11 cellular contexts compared by ENCODE assay signal in the genomic region with DNA sequence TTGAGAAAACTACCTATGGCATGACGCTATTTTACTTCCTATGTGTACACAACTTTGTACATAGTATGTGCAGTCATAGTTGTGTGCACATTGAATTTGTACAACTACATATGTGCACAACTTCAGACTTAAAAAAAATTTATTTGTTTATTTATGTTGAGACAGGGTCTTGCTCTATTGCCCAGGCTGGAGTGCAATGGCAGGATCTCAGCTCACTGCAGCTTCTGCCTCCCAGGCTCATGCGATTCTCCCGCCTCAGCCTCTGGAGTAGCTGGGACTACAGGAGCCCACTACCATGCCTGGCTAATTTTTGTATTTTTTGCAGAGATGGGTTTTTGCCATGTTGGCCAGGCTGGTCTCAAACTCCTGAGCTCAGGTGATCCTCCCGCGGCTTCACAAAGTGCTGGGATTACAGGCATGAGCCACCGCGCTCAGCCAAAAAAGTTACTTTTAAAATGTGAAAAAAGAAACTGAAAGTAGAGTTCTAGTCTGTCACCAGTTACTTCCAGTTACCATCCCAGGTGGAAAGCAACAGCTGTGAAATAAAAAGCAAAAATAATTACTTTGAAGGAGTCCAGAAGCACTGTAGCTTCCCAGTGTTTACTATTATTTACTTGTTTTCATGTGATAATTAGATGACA. TPM values are rescaled to one million over a fixed set of nuclear protein-coding genes. Genes with fewer than 3 reads are reported as not detected.
DNase-seq lines count a peak whose midpoint lies in the region; ATAC-seq and TF ChIP-seq lines count a peak whose summit lies in the region.
"Had no signal": no experiment of that assay in that cellular context is flagged by ENCODE, and none has a peak within 500 bp of the region (broad histone marks: within the 10 kb centered on the region; RNA-seq: fewer than 3 reads in every experiment).

No MANE protein-coding gene starts in this region.

- peaks cover 26% of the 10 kb centered on the region for H3K36me3 Mint-ChIP-seq in CD8-positive, alpha-beta T cell
- peaks cover 0 to 12% (median 11%) of the 10 kb centered on the region in 5 donors for H3K36me3 Mint-ChIP-seq in naive thymus-derived CD4-positive, alpha-beta T cell

- peak overlapping the region; percentile 50 for H3K27ac Mint-ChIP-seq in CD8-positive, alpha-beta T cell
- peak overlapping the region; percentile 79 to 100 (median 90) for H3K27ac Mint-ChIP-seq in naive thymus-derived CD4-positive, alpha-beta T cell

- H3K36me3 ChIP-seq in CD8-positive, alpha-beta T cell (ENCODE audit: insufficient read depth, low read length) = no peaks in the 10 kb centered on the region
- H3K36me3 ChIP-seq in Karpas-422 (ENCODE audit: insufficient read depth, low read length) = peaks cover 17% of the 10 kb centered on the region
- H3K36me3 ChIP-seq in adipocyte (ENCODE audit: control insufficient read depth, insufficient read depth, low read length, severe bottlenecking) = peaks cover 7% of the 10 kb centered on the region
- H3K36me3 ChIP-seq in naive thymus-derived CD4-positive, alpha-beta T cell (ENCODE audit: control insufficient read depth in 2 of 3, insufficient read depth in 3 of 3, low read length in 3 of 3) = peaks cover 0 to 4% (median 0%) of the 10 kb centered on the region in 3 experiments
- H3K36me3 ChIP-seq in body of pancreas (replicated peaks in 1 of 2; ENCODE audit: insufficient read depth in 1 of 2, low read depth in 2 of 2) = no peaks in the 10 kb centered on the region
- peaks cover 4% of the 10 kb centered on the region for H3K36me3 ChIP-seq in suprapubic skin

- H3K4me1 Mint-ChIP-seq in CD8-positive, alpha-beta T cell (ENCODE audit: low read depth) = peaks cover 72% of the 10 kb centered on the region
- peaks cover 33 to 81% (median 75%) of the 10 kb centered on the region in 7 donors for H3K4me1 Mint-ChIP-seq in naive thymus-derived CD4-positive, alpha-beta T cell

- no peaks in the 10 kb centered on the region for H3K9me3 Mint-ChIP-seq in CD8-positive, alpha-beta T cell
- H3K9me3 Mint-ChIP-seq in naive thymus-derived CD4-positive, alpha-beta T cell = no peaks in the 10 kb centered on the region

- H3K27me3 Mint-ChIP-seq in CD8-positive, alpha-beta T cell (ENCODE audit: low read depth) = no peaks in the 10 kb centered on the region
- no peaks in the 10 kb centered on the region for H3K27me3 Mint-ChIP-seq in naive thymus-derived CD4-positive, alpha-beta T cell

- no peaks in the 10 kb centered on the region for H3K27me3 ChIP-seq in CD8-positive, alpha-beta T cell (ENCODE audit: insufficient read depth, low read length)
- H3K27me3 ChIP-seq in Karpas-422 (ENCODE audit: low read length) (no peaks in the 10 kb centered on the region), adipocyte (replicated peaks; ENCODE audit: control insufficient read depth, insufficient read depth, low read length) (no peaks in the 10 kb centered on the region), body of pancreas (no peaks in the 10 kb centered on the region), suprapubic skin (no peaks in the 10 kb centered on the region)
- H3K27me3 ChIP-seq in naive thymus-derived CD4-positive, alpha-beta T cell (ENCODE audit: control insufficient read depth in 2 of 2, insufficient read depth in 2 of 2, low read length in 2 of 2) = no peaks in the 10 kb centered on the region
- H3K27me3 ChIP-seq: SJSA1 had no signal

- no peaks in the 10 kb centered on the region for H3K9me2 ChIP-seq in Karpas-422 (replicated peaks; ENCODE audit: insufficient read depth, low read length)

- ATAC-seq in CD8-positive, alpha-beta T cell = no peak
- no peak for ATAC-seq in naive thymus-derived CD4-positive, alpha-beta T cell
- no peak for ATAC-seq in body of pancreas
- no peak for ATAC-seq in GM21360 (IDR thresholded peaks at IDR 0.05; ENCODE audit: unreplicated experiment)

- POLR2A ChIA-PET in CD8-positive, alpha-beta T cell (lab: Charles Lee) = interaction anchor here (1.1 to 2.0 kb wide), 5 partner anchors 12 to 330 kb away, joined by 3 to 8 read pairs (median 6); a partner anchor contains a TSS
- POLR2A ChIA-PET in naive thymus-derived CD4-positive, alpha-beta T cell (lab: Charles Lee) = interaction anchor here (1.6 to 6.4 kb wide), 9 partner anchors 8 to 302 kb away, joined by 3 to 75 read pairs (median 11); partner anchors contain the start of genes ZKSCAN4, ZSCAN16, ZSCAN26 and ZSCAN31

- no peak for TF ChIP-seq CTCF in CD8-positive, alpha-beta T cell (IDR thresholded peaks at IDR 0.05)
- TF ChIP-seq CTCF in body of pancreas (IDR thresholded peaks at IDR 0.05) (no peak), suprapubic skin (IDR thresholded peaks at IDR 0.05) (no peak)

- no peaks in the 10 kb centered on the region for H3K9me3 ChIP-seq in CD8-positive, alpha-beta T cell (ENCODE audit: low read length)
- no peaks in the 10 kb centered on the region; the same call in 1 of the 2 replicates for H3K9me3 ChIP-seq in Karpas-422 (ENCODE audit: low read length)
- H3K9me3 ChIP-seq in adipocyte (ENCODE audit: control insufficient read depth, low read length) = no peaks in the 10 kb centered on the region
- no peaks in the 10 kb centered on the region for H3K9me3 ChIP-seq in naive thymus-derived CD4-positive, alpha-beta T cell (ENCODE audit: control insufficient read depth in 2 of 3, low read length in 3 of 3)
- H3K9me3 ChIP-seq in body of pancreas = no peaks in the 10 kb centered on the region
- no peaks in the 10 kb centered on the region for H3K9me3 ChIP-seq in suprapubic skin
- H3K9me3 ChIP-seq: SJSA1 had no signal

- CTCF ChIA-PET in CD8-positive, alpha-beta T cell (lab: Charles Lee) = interaction anchor here (0.8 to 1.9 kb wide), 4 partner anchors 13 to 245 kb away, joined by 3 to 5 read pairs (median 4); no protein-coding TSS in a partner anchor
- CTCF ChIA-PET in naive thymus-derived CD4-positive, alpha-beta T cell (lab: Charles Lee) = interaction anchor here (1.2 to 1.3 kb wide), 2 partner anchors 216 kb away, joined by 3 to 4 read pairs; no protein-coding TSS in a partner anchor

- peak overlapping the region; percentile 10 for H3K27ac ChIP-seq in CD8-positive, alpha-beta T cell (ENCODE audit: low read depth, low read length)
- H3K27ac ChIP-seq in Karpas-422 (ENCODE audit: low read length) (no peak overlapping the region), body of pancreas (no peak overlapping the region), suprapubic skin (no peak overlapping the region)
- H3K27ac ChIP-seq in naive thymus-derived CD4-positive, alpha-beta T cell (ENCODE audit: low read depth, low read length) = peak overlapping the region; percentile 59
- H3K27ac ChIP-seq: SJSA1 had no signal

- H3K4me3 ChIP-seq in CD8-positive, alpha-beta T cell (ENCODE audit: low read depth, low read length) = peak overlapping the region; percentile 29
- H3K4me3 ChIP-seq in Karpas-422 (ENCODE audit: low read length) (no peak overlapping the region), adipocyte (ENCODE audit: low read length) (peak overlapping the region; percentile 50), body of pancreas (no peak overlapping the region), suprapubic skin (no peak overlapping the region)
- H3K4me3 ChIP-seq in naive thymus-derived CD4-positive, alpha-beta T cell (ENCODE audit: low read length) = peak overlapping the region; percentile 19
- H3K4me3 ChIP-seq: SJSA1 had no signal

- peaks cover 42% of the 10 kb centered on the region for H3K4me1 ChIP-seq in CD8-positive, alpha-beta T cell (ENCODE audit: insufficient read depth, low read length)
- peaks cover 40% of the 10 kb centered on the region for H3K4me1 ChIP-seq in Karpas-422 (ENCODE audit: low read length)
- H3K4me1 ChIP-seq in adipocyte (ENCODE audit: control insufficient read depth, insufficient read depth, low read length) = peaks cover 32% of the 10 kb centered on the region
- peaks cover 19 to 30% of the 10 kb centered on the region in 2 donors for H3K4me1 ChIP-seq in naive thymus-derived CD4-positive, alpha-beta T cell (ENCODE audit: control insufficient read depth in 2 of 2, insufficient read depth in 2 of 2, low read length in 2 of 2)
- peaks cover 27% of the 10 kb centered on the region for H3K4me1 ChIP-seq in body of pancreas
- H3K4me1 ChIP-seq in suprapubic skin = peaks cover 38% of the 10 kb centered on the region

- no peak for TF ChIP-seq EP300 in suprapubic skin (IDR thresholded peaks at IDR 0.05)

- TF ChIP-seq POLR2A in body of pancreas (IDR thresholded peaks at IDR 0.05) (no peak), suprapubic skin (IDR thresholded peaks at IDR 0.05) (no peak)

- H3K79me2 ChIP-seq in Karpas-422 (ENCODE audit: low read length) = peaks cover 62% of the 10 kb centered on the region

- no peak overlapping the region for H3K4me2 ChIP-seq in Karpas-422 (ENCODE audit: low read depth, low read length, poor library complexity, severe bottlenecking)

- intact Hi-C loops in CD8-positive, alpha-beta T cell (cut with DNase I, micrococcal nuclease) = loop anchor here (5.0 kb wide), 5 partner anchors 127 to 963 kb away; partner anchors contain the start of genes ZSCAN26 (in 2 of the 2) and ZSCAN12 (in 1 of the 2)
- intact Hi-C loops in naive thymus-derived CD4-positive, alpha-beta T cell (cut with micrococcal nuclease) = loop anchor here (2.0 to 10.0 kb wide), 10 partner anchors 197 to 1985 kb away; partner anchors contain the start of genes ZSCAN23 (in 2 of the 2), ZNF311 (in 1 of the 2) and ZSCAN31 (in 1 of the 2)
- intact Hi-C loops in body of pancreas (cut with DNase I) = loop anchor here (10.0 kb wide), 1 partner anchor 215 kb away; no protein-coding TSS in a partner anchor

- peak overlapping the region; percentile 75 for H3K4me3 Mint-ChIP-seq in CD8-positive, alpha-beta T cell
- peak overlapping the region; percentile 69 to 99 (median 96) for H3K4me3 Mint-ChIP-seq in naive thymus-derived CD4-positive, alpha-beta T cell

- no peak for DNase-seq in CD8-positive, alpha-beta T cell
- no peak for DNase-seq in Karpas-422
- no peak for DNase-seq in adipocyte (ENCODE audit: low read depth)
- peak in 3 of 9 donors; percentile 11 to 27 (median 19) for DNase-seq in naive thymus-derived CD4-positive, alpha-beta T cell
- no peak for DNase-seq in body of pancreas
- no peak for DNase-seq in Ammon's horn (ENCODE audit: low spot score)
- no peak for DNase-seq in suprapubic skin (ENCODE audit: low spot score in 2 of 2)
- DNase-seq: anterior cingulate cortex, DMS 273 treated with DMSO at 0.1 percent for 48 hours had no signal

- no peak overlapping the region for H3K9ac ChIP-seq in Karpas-422 (ENCODE audit: low read length)
- no peak overlapping the region for H3K9ac ChIP-seq in adipocyte (ENCODE audit: low read length)

- 66 to 81% methylated on average over 7 of the region's 7 CpGs for WGBS in body of pancreas, 2 donors
- WGBS in suprapubic skin = 73% methylated on average over 7 of the region's 7 CpGs

- no peaks in the 10 kb centered on the region for H4K20me1 ChIP-seq in Karpas-422 (ENCODE audit: insufficient read depth, low read depth, low read length)

- 0 out of 2 replicates have a peak overlapping the region, but pooled peaks have one; percentile 26 for H2AFZ ChIP-seq in Karpas-422 (ENCODE audit: low read length)

RNA-seq across cellular contexts. Expression of gene ZKSCAN8, which starts 1.7 kb away (rescaled TPM):
- total RNA-seq in CD8-positive, alpha-beta T cell = 10 to 100 TPM; 22.9 to 24.3 TPM
- total RNA-seq in Karpas-422 (2014; rRNA removed; shearing (Covaris generic); ENCODE audit: low replicate concordance) = 30.0 and 48.9 TPM in 2 replicates
- 10 to 100 TPM; 23.8 to 46.7 (median 25.7) TPM for total RNA-seq in naive thymus-derived CD4-positive, alpha-beta T cell
- 1 to 10 TPM in 1 of 2 donors, under 1 TPM in 1; 0.52 to 3.3 TPM for polyA plus RNA-seq in naive thymus-derived CD4-positive, alpha-beta T cell
- total RNA-seq in body of pancreas = 10 to 100 TPM; 12.5 to 14.8 TPM
- 10 to 100 TPM in 3 of 4 donors, 1 to 10 TPM in 1; 7.6 to 23.0 (median 14.2) TPM for total RNA-seq in suprapubic skin

RNA-seq across cellular contexts. Expression of gene ZSCAN16, which starts 15.6 kb away (rescaled TPM):
- total RNA-seq in CD8-positive, alpha-beta T cell = 1 to 10 TPM; 5.2 to 6.0 TPM
- 4.8 and 5.9 TPM in 2 replicates for total RNA-seq in Karpas-422 (2014; rRNA removed; shearing (Covaris generic); ENCODE audit: low replicate concordance)
- 10 to 100 TPM in 2 of 5 experiments, 1 to 10 TPM in 3; 6.4 to 13.9 (median 7.6) TPM for total RNA-seq in naive thymus-derived CD4-positive, alpha-beta T cell
- polyA plus RNA-seq in naive thymus-derived CD4-positive, alpha-beta T cell = 10 to 100 TPM; 13.6 to 15.7 TPM
- total RNA-seq in body of pancreas (1 to 10 TPM; 1.3 to 5.9 TPM), suprapubic skin (1 to 10 TPM; 2.4 to 7.6 (median 4.2) TPM)

RNA-seq across cellular contexts. Expression of gene ZNF165, which starts 59.6 kb away (rescaled TPM):
- total RNA-seq in CD8-positive, alpha-beta T cell = 1 to 10 TPM; 4.9 to 5.6 TPM
- 0.26 and 1.6 TPM in 2 replicates for total RNA-seq in Karpas-422 (2014; rRNA removed; shearing (Covaris generic); ENCODE audit: low replicate concordance)
- total RNA-seq in naive thymus-derived CD4-positive, alpha-beta T cell = 1 to 10 TPM in 2 of 5 experiments, under 1 TPM in 3; 0.41 to 6.5 (median 0.92) TPM
- polyA plus RNA-seq in naive thymus-derived CD4-positive, alpha-beta T cell = 1 to 10 TPM; 1.1 to 1.6 TPM
- total RNA-seq in body of pancreas (1 to 10 TPM; 2.9 to 4.3 TPM), suprapubic skin (1 to 10 TPM in 3 of 4 donors, under 1 TPM in 1; 0.64 to 2.4 (median 2.0) TPM)

Comparison
In these comparisons a context has a peak if more than half of its experiments do, and no peak if none do; other contexts are left out.
1. H3K27ac ChIP-seq: peak in CD8-positive, alpha-beta T cell (single experiment) and naive thymus-derived CD4-positive, alpha-beta T cell (single experiment); none in Karpas-422 (single experiment), body of pancreas (0 of 4) and suprapubic skin (single experiment).
2. H3K4me3 ChIP-seq: peak in CD8-positive, alpha-beta T cell (single experiment), adipocyte (single experiment) and naive thymus-derived CD4-positive, alpha-beta T cell (single experiment); none in Karpas-422 (single experiment), body of pancreas (0 of 2) and suprapubic skin (single experiment).